In genomic region chr7:32998363-32999171, GRCh38 we compare ENCODE assay signal across 8 cellular contexts. TPM values are rescaled to one million over a fixed set of nuclear protein-coding genes. Genes with fewer than 3 reads are reported as not detected.
A peak's percentile ranks its signal among the peaks of the same experiment; 100 is the strongest.
DNase-seq lines count a peak whose midpoint lies in the region; ATAC-seq and TF ChIP-seq lines count a peak whose summit lies in the region.
"Not testable (repeated sequence)": the region's sequence is repeated elsewhere in the genome, so short reads cannot be mapped to it uniquely, and the experiment has no call there.

No MANE protein-coding gene starts in this region.

- H3K4me1 Mint-ChIP-seq in HFFc6 (ENCODE audit: low read depth) (peaks cover 22% of the 10 kb centered on the region), neural crest cell (peaks cover 22% of the 10 kb centered on the region)

- peak; percentile 92 to 95 (median 93) for ATAC-seq in heart left ventricle

- WGBS in heart left ventricle, 4 donors: 10 to 17% (median 14%) methylated on average over 14 of the region's 14 CpGs

- not testable (repeated sequence) for TF ChIP-seq POLR2A in NB4 (IDR thresholded peaks at IDR 0.05; ENCODE audit: extremely low read depth, insufficient read length); heart left ventricle (IDR thresholded peaks at IDR 0.05)

- peaks cover 18% of the 10 kb centered on the region for H3K36me3 Mint-ChIP-seq in HFFc6 (ENCODE audit: low read depth)
- H3K36me3 Mint-ChIP-seq in neural crest cell (ENCODE audit: low read depth): not testable (repeated sequence)

- intact Hi-C loops in heart left ventricle (cut with DNase I): not testable (repeated sequence)

- not testable (repeated sequence) for H3K27ac ChIP-seq in brain microvascular endothelial cell
- H3K27ac ChIP-seq in heart left ventricle: peak overlapping the region; percentile 9 to 88 (median 77)

- H3K4me3 Mint-ChIP-seq in HFFc6: peak overlapping the region; percentile 82
- H3K4me3 Mint-ChIP-seq in neural crest cell: not testable (repeated sequence)

- H3K27ac Mint-ChIP-seq in HFFc6 (peak overlapping the region; percentile 99), neural crest cell (ENCODE audit: unreplicated experiment) (peak overlapping the region; percentile 80)

- DNase-seq in ELF-1 (ENCODE audit: low read depth, low spot score): peak; percentile 65
- DNase-seq in HFFc6: peak; percentile 82
- DNase-seq in NB4 (ENCODE audit: low read depth): peak; percentile 23
- DNase-seq in SHP77 treated with DMSO at 0.1 percent for 48 hours (lab: John Stamatoyannopoulos, UW): peak; percentile 83
- peak; percentile 64 for DNase-seq in brain microvascular endothelial cell
- DNase-seq in heart left ventricle: peak in 4 of 5 donors; percentile 55 to 76 (median 66)
- DNase-seq in neural crest cell (ENCODE audit: low read depth, low spot score): not testable (repeated sequence)
- peak; percentile 57 for DNase-seq in ureter (ENCODE audit: low spot score)

- H3K9me3 Mint-ChIP-seq in HFFc6, neural crest cell: not testable (repeated sequence)

- H3K9me3 ChIP-seq in heart left ventricle: not testable (repeated sequence)

- H3K4me1 ChIP-seq in heart left ventricle: peaks cover 0 to 29% (median 13%) of the 10 kb centered on the region in 12 donors

- not testable (repeated sequence) for H3K27me3 Mint-ChIP-seq in HFFc6 (ENCODE audit: insufficient read depth); neural crest cell (ENCODE audit: low read depth)

- not testable (repeated sequence) for TF ChIP-seq CTCF in HFFc6 (IDR thresholded peaks at IDR 0.05); NB4 (IDR thresholded peaks at IDR 0.05; ENCODE audit: low read depth, low read length); brain microvascular endothelial cell (IDR thresholded peaks at IDR 0.05; ENCODE audit: low read depth, low read length, missing control alignments); neural crest cell (conservative IDR thresholded peaks at IDR 0.05)
- peak in 1 of 12 donors; percentile 8 for TF ChIP-seq CTCF in heart left ventricle (IDR thresholded peaks at IDR 0.05)

- H3K4me3 ChIP-seq in NB4 (ENCODE audit: low read depth, low read length); brain microvascular endothelial cell (ENCODE audit: low read depth, low read length): not testable (repeated sequence)
- peak overlapping the region in 9 of 12 donors; percentile 14 to 50 (median 25) for H3K4me3 ChIP-seq in heart left ventricle

- not testable (repeated sequence) for H3K27me3 ChIP-seq in brain microvascular endothelial cell (replicated peaks); heart left ventricle

- in situ Hi-C loops in brain microvascular endothelial cell (cut with HindIII; ENCODE audit: low pct_ligation_motif_present, low sequenced_read_pairs): not testable (repeated sequence)

- H3K36me3 ChIP-seq in brain microvascular endothelial cell (replicated peaks): not testable (repeated sequence)
- peaks cover 0 to 24% (median 3%) of the 10 kb centered on the region in 9 donors for H3K36me3 ChIP-seq in heart left ventricle

RNA-seq across cellular contexts. Expression of gene FKBP9, which starts 41.3 kb away (rescaled TPM):
- 100 to 1,000 TPM; 196 to 241 (median 214) TPM for total RNA-seq in HFFc6 (2021; fragmentation: NEBNext Ultra II Directional; extraction: Animal tissue kit (Norgen Biotek cat#: 25700))
- total RNA-seq in heart left ventricle: 100 to 1,000 TPM in 7 of 9 donors, 10 to 100 TPM in 2; 91.1 to 146 (median 130) TPM
- 10 to 100 TPM; 37.1 to 56.2 TPM for polyA plus RNA-seq in heart left ventricle
- total RNA-seq in neural crest cell: 78.0 and 85.6 TPM in 2 replicates
- 87.2 TPM for total RNA-seq in ureter
